In genomic region chr11:115929618-115930129, GRCh38 we compare ENCODE assay signal across 15 cellular contexts.
DNase-seq lines count a peak whose midpoint lies in the region; ATAC-seq and TF ChIP-seq lines count a peak whose summit lies in the region.
"Had no signal": no experiment of that assay in that cellular context is flagged by ENCODE, and none has a peak within 500 bp of the region (broad histone marks: within the 10 kb centered on the region; RNA-seq: fewer than 3 reads in every experiment).

No MANE protein-coding gene starts in this region.

- H2BK12ac ChIP-seq in mesenchymal stem cell (ENCODE audit: low read length in 2 of 2), result no peak overlapping the region

- no peak overlapping the region for H3K23ac ChIP-seq in mesenchymal stem cell (ENCODE audit: low read length in 2 of 2)

- intact Hi-C loops in breast epithelium (cut with DNase I; ENCODE audit: low total_unique reads), result no loop called here

- H3K27me3 ChIP-seq in mesenchymal stem cell (ENCODE audit: control insufficient read depth in 1 of 2, insufficient read depth in 1 of 2, low read length in 2 of 2) (peaks cover 0 to 69% of the 10 kb centered on the region in 2 experiments), breast epithelium (no peaks in the 10 kb centered on the region)
- H3K27me3 ChIP-seq: colonic mucosa had no signal

- no peak overlapping the region for H3K4ac ChIP-seq in mesenchymal stem cell (ENCODE audit: low read depth in 1 of 2, low read length in 2 of 2)

- 88% methylated on average over 5 of the region's 6 CpGs for WGBS in mesenchymal stem cell

- DNase-seq in mesenchymal stem cell (no peak), breast epithelium (ENCODE audit: low spot score in 2 of 2) (no peak), NCI-H2081 treated with DMSO at 0.1 percent for 48 hours (lab: John Stamatoyannopoulos, UW) (no peak)
- DNase-seq in stimulated activated CD4-positive, alpha-beta T cell treated with anti-CD3 and anti-CD28 coated beads, Interleukin-12 subunit alpha, Interleukin-12 subunit beta, amount 100 ng/mL, for 4 hours, result no peak
- no peak for DNase-seq in effector CD8-positive, alpha-beta T cell (lab: John Stamatoyannopoulos, UW)
- DNase-seq: activated CD8-positive, alpha-beta memory T cell treated with anti-CD3 and anti-CD28 coated beads, Interleukin-2, amount 10 ng/mL, durations not matched to agents 7 days and 5 days; activated naive CD8-positive, alpha-beta T cell treated with anti-CD3 and anti-CD28 coated beads, Interleukin-2, amount 10 ng/mL, durations not matched to agents 7 days and 5 days; CD4-positive, CD25-positive, alpha-beta regulatory T cell; colonic mucosa; esophagus squamous epithelium; psoas muscle; stimulated activated CD4-positive, alpha-beta T cell treated with anti-CD3 and anti-CD28 coated beads, Interleukin-4, amount 100 ng/mL, for 1 hour had no signal

- H3K18ac ChIP-seq in mesenchymal stem cell (ENCODE audit: low read depth in 1 of 2, low read length in 2 of 2), result no peak overlapping the region

- no peak overlapping the region for H3K9ac ChIP-seq in mesenchymal stem cell (ENCODE audit: low read length)

- no peak for TF ChIP-seq POLR2A in breast epithelium (IDR thresholded peaks at IDR 0.05)

- H3K4me2 ChIP-seq in mesenchymal stem cell (ENCODE audit: low read length, poor library complexity, severe bottlenecking), result no peak overlapping the region

- H2AFZ ChIP-seq in mesenchymal stem cell (ENCODE audit: low read depth, low read length), result no peak overlapping the region

- no peak for TF ChIP-seq CTCF in breast epithelium (IDR thresholded peaks at IDR 0.05)

- H2BK5ac ChIP-seq in mesenchymal stem cell (ENCODE audit: low read depth, low read length, poor library complexity, severe bottlenecking), result no peak overlapping the region

- H2BK120ac ChIP-seq in mesenchymal stem cell (ENCODE audit: low read depth, low read length), result no peak overlapping the region

- no peak overlapping the region for H3K14ac ChIP-seq in mesenchymal stem cell (ENCODE audit: low read length in 2 of 2)

- H3K4me3 ChIP-seq in mesenchymal stem cell (ENCODE audit: insufficient read depth in 1 of 2, low read depth in 1 of 2, low read length in 2 of 2) (no peak overlapping the region), breast epithelium (no peak overlapping the region)
- H3K4me3 ChIP-seq: colonic mucosa, esophagus squamous epithelium, psoas muscle had no signal

- H4K8ac ChIP-seq in mesenchymal stem cell (ENCODE audit: low read length), result no peak overlapping the region

- peak overlapping the region; percentile 10 for H3K27ac ChIP-seq in mesenchymal stem cell (ENCODE audit: low read length, poor library complexity, severe bottlenecking)
- no peak overlapping the region for H3K27ac ChIP-seq in breast epithelium
- H3K27ac ChIP-seq: colonic mucosa, esophagus squamous epithelium, psoas muscle had no signal

- H3K79me1 ChIP-seq in mesenchymal stem cell (replicated peaks; ENCODE audit: low read length, poor library complexity, severe bottlenecking), result no peaks in the 10 kb centered on the region

- ATAC-seq in GM18511 (IDR thresholded peaks at IDR 0.05; ENCODE audit: unreplicated experiment), result peak; percentile 18
- ATAC-seq in GM21423 (IDR thresholded peaks at IDR 0.05; ENCODE audit: unreplicated experiment), result peak; percentile 15
- ATAC-seq in HG03378 (IDR thresholded peaks at IDR 0.05; ENCODE audit: unreplicated experiment), result peak; percentile 29
- ATAC-seq: activated CD8-positive, alpha-beta memory T cell treated with anti-CD3 and anti-CD28 coated beads, Interleukin-2, amount 10 ng/mL, durations not matched to agents 7 days and 5 days had no signal

- no peaks in the 10 kb centered on the region for H3K9me3 ChIP-seq in mesenchymal stem cell (ENCODE audit: control insufficient read depth, low read length)
- H3K9me3 ChIP-seq in breast epithelium, result no peaks in the 10 kb centered on the region
- H3K9me3 ChIP-seq: colonic mucosa, esophagus squamous epithelium, psoas muscle had no signal

- no peak overlapping the region for H4K91ac ChIP-seq in mesenchymal stem cell (ENCODE audit: low read length)

- no peak overlapping the region for H2BK15ac ChIP-seq in mesenchymal stem cell (ENCODE audit: low read depth, poor library complexity, severe bottlenecking)

- H3K36me3 ChIP-seq in mesenchymal stem cell (ENCODE audit: control insufficient read depth in 1 of 2, insufficient read depth in 2 of 2, low read depth in 1 of 2, low read length in 2 of 2) (no peaks in the 10 kb centered on the region), breast epithelium (no peaks in the 10 kb centered on the region)
- H3K36me3 ChIP-seq: colonic mucosa, esophagus squamous epithelium had no signal

- no peak overlapping the region for H2AK5ac ChIP-seq in mesenchymal stem cell (ENCODE audit: low read length, severe bottlenecking)

- H3K4me1 ChIP-seq in mesenchymal stem cell (ENCODE audit: control insufficient read depth, insufficient read depth, low read depth, low read length) (peaks cover 16% of the 10 kb centered on the region), breast epithelium (no peaks in the 10 kb centered on the region)
- H3K4me1 ChIP-seq: colonic mucosa, psoas muscle had no signal
